In genomic region chr9:127108182-127108876, GRCh38 we compare ENCODE assay signal across 14 cellular contexts. TPM values are rescaled to one million over a fixed set of nuclear protein-coding genes. Genes with fewer than 3 reads are reported as not detected.
"Had no signal": no experiment of that assay in that cellular context is flagged by ENCODE, and none has a peak within 500 bp of the region (broad histone marks: within the 10 kb centered on the region; RNA-seq: fewer than 3 reads in every experiment).

No MANE protein-coding gene starts in this region.

- H3K27ac ChIP-seq: pancreas, thoracic aorta had no signal

- H3K4me3 ChIP-seq: heart left ventricle, pancreas, thoracic aorta had no signal

- DNase-seq: activated CD4-positive, alpha-beta T cell treated with anti-CD3 and anti-CD28 coated beads, Interleukin-2, amount 50 U/mL, for 1 hour; activated naive CD4-positive, alpha-beta T cell treated with anti-CD3 and anti-CD28 coated beads, Interleukin-2, amount 10 ng/mL, durations not matched to agents 7 days and 5 days; dermis blood vessel endothelial cell; endodermal cell; islet precursor cell; SHP77 treated with DMSO at 0.1 percent for 48 hours; stimulated activated CD4-positive, alpha-beta T cell treated with anti-CD3 and anti-CD28 coated beads, Interleukin-2, amount 100 ng/mL, for 24 hours; stimulated activated naive B cell treated with anti-CD40 and anti-IgM and Interleukin-4, amounts not matched to agents 10 μg/mL and 1 μg/mL and 100 μg/mL, for 72 hours; T-helper 2 cell had no signal

- H3K9me3 ChIP-seq: heart left ventricle, pancreas, thoracic aorta had no signal

- H3K27me3 ChIP-seq: heart left ventricle, pancreas had no signal

- ATAC-seq: pancreas; right cardiac atrium; stimulated activated naive B cell treated with anti-CD40 and anti-IgM and Interleukin-4, amounts not matched to agents 10 μg/mL and 1 μg/mL and 100 μg/mL, for 72 hours had no signal

- H3K4me1 ChIP-seq: pancreas had no signal

- H3K36me3 ChIP-seq: pancreas, thoracic aorta had no signal

RNA-seq across cellular contexts. Expression of gene ANGPTL2, which starts 14.1 kb away (rescaled TPM):
- total RNA-seq: activated T-helper 2 cell treated with anti-CD3 and anti-CD28 coated beads, Interferon-gamma antibody, Interleukin-2, Interleukin-4, amounts not matched to agents 10 μg/mL and 5 μg/mL and 100 μg/mL, durations not matched to agents 14 hours and 24 hours and 36 hours had no signal
